Comparison of ENCODE assay signal across 29 cellular contexts in genomic region chr17:33433581-33433980, GRCh38.
DNase-seq lines count a peak whose midpoint lies in the region; ATAC-seq and TF ChIP-seq lines count a peak whose summit lies in the region.
"Had no signal": no experiment of that assay in that cellular context is flagged by ENCODE, and none has a peak within 500 bp of the region (broad histone marks: within the 10 kb centered on the region; RNA-seq: fewer than 3 reads in every experiment).

No MANE protein-coding gene starts in this region.

- H3K36me3 ChIP-seq in trophoblast cell (ENCODE audit: control insufficient read depth in 1 of 2, insufficient read depth in 2 of 2, low read length in 2 of 2) (no peaks in the 10 kb centered on the region), lower lobe of right lung (no peaks in the 10 kb centered on the region)
- H3K36me3 ChIP-seq: BE2C; BLaER1; BLaER1 treated with 17β-estradiol and CSF1 and Interleukin-3, amounts not matched to agents 10 nM and 100 nM had no signal

- H3K27ac ChIP-seq in trophoblast cell (ENCODE audit: low read depth, low read length) (no peak overlapping the region), lower lobe of right lung (no peak overlapping the region)
- H3K27ac ChIP-seq: 22Rv1; A549; BLaER1; BLaER1 treated with 17β-estradiol and CSF1 and Interleukin-3, amounts not matched to agents 10 nM and 100 nM; C4-2B had no signal

- peaks cover under 1% of the 10 kb centered on the region for H3K9me3 ChIP-seq in trophoblast cell (ENCODE audit: insufficient read depth, low read depth, low read length)
- H3K9me3 ChIP-seq in lower lobe of right lung = no peaks in the 10 kb centered on the region
- H3K9me3 ChIP-seq: A549, BE2C, BLaER1, Caco-2 had no signal

- no peak overlapping the region for H3K4me3 ChIP-seq in trophoblast cell (ENCODE audit: low read depth, low read length)
- no peak overlapping the region for H3K4me3 ChIP-seq in lower lobe of right lung
- H3K4me3 ChIP-seq: A549; BLaER1; BLaER1 treated with 17β-estradiol and CSF1 and Interleukin-3, amounts not matched to agents 10 nM and 100 nM had no signal

- no peak overlapping the region for H4K8ac ChIP-seq in trophoblast cell (ENCODE audit: low read depth, low read length)

- H3K4ac ChIP-seq in trophoblast cell (ENCODE audit: low read depth, low read length) = no peak overlapping the region

- TF ChIP-seq CTCF in lower lobe of right lung (IDR thresholded peaks at IDR 0.05) = no peak

- no peak overlapping the region for H3K14ac ChIP-seq in trophoblast cell (ENCODE audit: low read length)

- no peak overlapping the region for H4K12ac ChIP-seq in trophoblast cell (ENCODE audit: low read depth, low read length)

- no peak overlapping the region for H2AK5ac ChIP-seq in trophoblast cell (ENCODE audit: low read length)

- H3K4me2 ChIP-seq in trophoblast cell (ENCODE audit: low read length) = no peak overlapping the region
- H3K4me2 ChIP-seq: A549; BLaER1; BLaER1 treated with 17β-estradiol and CSF1 and Interleukin-3, amounts not matched to agents 10 nM and 100 nM had no signal

- WGBS in trophoblast cell (ENCODE audit: extremely low coverage, insufficient coverage, insufficient read length) = no CpG with 5 or more reads among the region's 6 CpGs

- no peak overlapping the region for H4K91ac ChIP-seq in trophoblast cell (ENCODE audit: low read depth, low read length)

- H2BK5ac ChIP-seq in trophoblast cell (ENCODE audit: low read depth, low read length, poor library complexity) = no peak overlapping the region

- H2BK12ac ChIP-seq in trophoblast cell (ENCODE audit: low read length) = no peak overlapping the region

- H3K9ac ChIP-seq in trophoblast cell (ENCODE audit: low read length) = no peak overlapping the region
- H3K9ac ChIP-seq: BLaER1; BLaER1 treated with 17β-estradiol and CSF1 and Interleukin-3, amounts not matched to agents 10 nM and 100 nM had no signal

- H3K18ac ChIP-seq in trophoblast cell (ENCODE audit: low read length) = no peak overlapping the region

- no peak overlapping the region for H2AFZ ChIP-seq in trophoblast cell (ENCODE audit: insufficient read depth, low read length, poor library complexity)

- H3K27me3 ChIP-seq in trophoblast cell (ENCODE audit: insufficient read depth, low read length) (no peaks in the 10 kb centered on the region), lower lobe of right lung (ENCODE audit: low read depth) (no peaks in the 10 kb centered on the region)
- H3K27me3 ChIP-seq: BE2C; BLaER1; BLaER1 treated with 17β-estradiol and CSF1 and Interleukin-3, amounts not matched to agents 10 nM and 100 nM had no signal

- ATAC-seq in lower lobe of right lung = no peak
- ATAC-seq: A549; CD8-positive, alpha-beta T cell had no signal

- H3K4me1 ChIP-seq in trophoblast cell (ENCODE audit: control insufficient read depth in 1 of 2, insufficient read depth in 2 of 2, low read length in 2 of 2) = peaks cover 0 to 6% of the 10 kb centered on the region in 2 experiments
- no peaks in the 10 kb centered on the region for H3K4me1 ChIP-seq in lower lobe of right lung
- H3K4me1 ChIP-seq: A549, BE2C, BLaER1, Caco-2 had no signal

- peaks cover 2% of the 10 kb centered on the region for H3K79me1 ChIP-seq in trophoblast cell (ENCODE audit: low read length)

- no peak overlapping the region for H3K23ac ChIP-seq in trophoblast cell (ENCODE audit: low read length)

- DNase-seq in islet precursor cell (peak; percentile 14), trophoblast cell (peak; percentile 27 to 93), activated T-cell treated with anti-CD3 and anti-CD28 coated beads for 4 hours (no peak), lower lobe of right lung (no peak)
- DNase-seq: 8988T; ACHN; AML-193; BE2C; C1 segment of cervical spinal cord; Caco-2; Calu3; CD4-positive, alpha-beta memory T cell; CD4-positive, alpha-beta T cell; CD4-positive, CD25-positive, alpha-beta regulatory T cell; CD8-positive, alpha-beta memory T cell; CD8-positive, alpha-beta T cell; COR-L47; DMS 273 treated with DMSO at 0.1 percent for 48 hours; DMS153; DMS53; DMS79; DMS79 treated with DMSO at 0.1 percent for 48 hours; DND-41; EL had no signal

- intact Hi-C loops in lower lobe of right lung (cut with DNase I) = no loop called here

- H3K79me2 ChIP-seq in trophoblast cell (ENCODE audit: control insufficient read depth, insufficient read depth, low read length, poor library complexity) = no peaks in the 10 kb centered on the region

- no peak overlapping the region for H2BK120ac ChIP-seq in trophoblast cell (ENCODE audit: insufficient read depth, low read length, poor library complexity)

Comparison
In these comparisons a context has a peak if more than half of its experiments do, and no peak if none do; other contexts are left out.
1. DNase-seq: peak in islet precursor cell (single experiment) and trophoblast cell (2 of 2); none in activated T-cell treated with anti-CD3 and anti-CD28 coated beads for 4 hours (single experiment) and lower lobe of right lung (single experiment).